8 cellular contexts compared by ENCODE assay signal in genomic region chr3:149340310-149340933, GRCh38. TPM values are rescaled to one million over a fixed set of nuclear protein-coding genes. Genes with fewer than 3 reads are reported as not detected.
DNase-seq lines count a peak whose midpoint lies in the region; TF ChIP-seq lines count a peak whose summit lies in the region.

No MANE protein-coding gene starts in this region.

- CTCF ChIA-PET in SK-N-SH (lab: Yijun Ruan, JAX) = interaction anchor here (0.8 to 1.0 kb wide), 2 partner anchors 138 to 140 kb away, joined by 3 read pairs; no protein-coding TSS in a partner anchor

- TF ChIP-seq CTCF in SK-N-SH (IDR thresholded peaks at IDR 0.05) = no peak
- no peak for TF ChIP-seq CTCF in hepatocyte (IDR thresholded peaks at IDR 0.05; ENCODE audit: poor library complexity)
- no peak for TF ChIP-seq CTCF in stomach (IDR thresholded peaks at IDR 0.05)

- no peaks in the 10 kb centered on the region for H3K27me3 ChIP-seq in HUES64 (ENCODE audit: insufficient read depth, low read length)
- no peaks in the 10 kb centered on the region for H3K27me3 ChIP-seq in SK-N-SH (ENCODE audit: insufficient read depth)
- H3K27me3 ChIP-seq in hepatocyte = no peaks in the 10 kb centered on the region
- H3K27me3 ChIP-seq in stomach = no peaks in the 10 kb centered on the region

- H3K9me2 ChIP-seq in SK-N-SH = no peaks in the 10 kb centered on the region
- no peaks in the 10 kb centered on the region for H3K9me2 ChIP-seq in hepatocyte (replicated peaks; ENCODE audit: insufficient read depth)

- H3K9ac ChIP-seq in HUES64 (ENCODE audit: low read depth, low read length) (peak overlapping the region; percentile 23; the same call in 1 of the 2 replicates), SK-N-SH (peak overlapping the region; percentile 58)

- no peak for DNase-seq in SK-N-SH
- DNase-seq in hepatocyte (ENCODE audit: low spot score) = no peak
- DNase-seq in stomach = no peak
- DNase-seq in middle frontal gyrus (ENCODE audit: extremely low spot score, low spot score) = no peak
- no peak for DNase-seq in NOMO-1 treated with dmso at 0.1 percent for 144 hours (lab: John Stamatoyannopoulos, UW; ENCODE audit: unreplicated experiment)
- no peak for DNase-seq in SK-N-DZ (ENCODE audit: low spot score)
- DNase-seq in amygdala (lab: John Stamatoyannopoulos, UW) = no peak

- no peaks in the 10 kb centered on the region for H3K9me3 ChIP-seq in HUES64 (ENCODE audit: insufficient read depth, low read depth, low read length)
- no peaks in the 10 kb centered on the region for H3K9me3 ChIP-seq in SK-N-SH
- no peaks in the 10 kb centered on the region for H3K9me3 ChIP-seq in hepatocyte (ENCODE audit: low read depth)
- no peaks in the 10 kb centered on the region for H3K9me3 ChIP-seq in stomach

- H2AFZ ChIP-seq in SK-N-SH (ENCODE audit: low read depth) = peak overlapping the region; percentile 10; the same call in 1 of the 2 replicates
- peak overlapping the region; percentile 38 for H2AFZ ChIP-seq in hepatocyte

- 75% methylated on average over 1 of the region's 1 CpG for WGBS in HUES64
- WGBS in SK-N-SH (ENCODE audit: low lambda C conversion rate) = 7% methylated on average over 1 of the region's 1 CpG
- WGBS in hepatocyte (ENCODE audit: low lambda C conversion rate, missing lambda C conversion rate) = 19% methylated on average over 1 of the region's 1 CpG
- WGBS in stomach, 5 donors = 4 to 16% (median 7%) methylated on average over 1 of the region's 1 CpG

- intact Hi-C loops in stomach (cut with DNase I; ENCODE audit: low total_unique reads) = no loop called here

- peaks cover 30% of the 10 kb centered on the region for H3F3A ChIP-seq in SK-N-SH (replicated peaks; ENCODE audit: insufficient read depth)

- H3K4me3 ChIP-seq in HUES64 (ENCODE audit: low read length) (no peak overlapping the region), SK-N-SH (ENCODE audit: low read depth in 2 of 2, low read length in 1 of 2) (peak overlapping the region in 1 of 2 experiments; percentile 14; a peak in 1 of 4 replicates), hepatocyte (no peak overlapping the region), stomach (no peak overlapping the region)

- TF ChIP-seq POLR2A in stomach (IDR thresholded peaks at IDR 0.05) = no peak

- H3K4me2 ChIP-seq in SK-N-SH (peak overlapping the region; percentile 62), hepatocyte (peak overlapping the region; percentile 50)

- H3K4me1 ChIP-seq in HUES64 (ENCODE audit: insufficient read depth, low read length) = peaks cover 27% of the 10 kb centered on the region
- peaks cover 0 to 26% of the 10 kb centered on the region in 2 experiments; a peak in 3 of 4 replicates for H3K4me1 ChIP-seq in SK-N-SH (ENCODE audit: control insufficient read depth in 1 of 2, insufficient read depth in 2 of 2, low read depth in 1 of 2, low read length in 1 of 2)
- H3K4me1 ChIP-seq in hepatocyte (ENCODE audit: insufficient read depth) = peaks cover 10% of the 10 kb centered on the region
- H3K4me1 ChIP-seq in stomach = peaks cover 12 to 23% (median 14%) of the 10 kb centered on the region in 4 donors

- peak overlapping the region; percentile 63 for H3K27ac ChIP-seq in HUES64 (ENCODE audit: low read depth, low read length)
- H3K27ac ChIP-seq in SK-N-SH (ENCODE audit: low read depth in 2 of 2, low read length in 1 of 2) = peak overlapping the region; percentile 84 to 88; a peak in 3 of 4 replicates
- H3K27ac ChIP-seq in hepatocyte = peak overlapping the region; percentile 88
- peak overlapping the region; percentile 65 to 92 (median 71) for H3K27ac ChIP-seq in stomach

- no peak for TF ChIP-seq RAD21 in SK-N-SH (IDR thresholded peaks at IDR 0.05; ENCODE audit: low read length)

- POLR2A ChIA-PET in SK-N-SH (lab: Yijun Ruan, JAX) = no interaction called here

- H3K79me2 ChIP-seq in SK-N-SH (ENCODE audit: insufficient read depth) (no peaks in the 10 kb centered on the region), hepatocyte (no peaks in the 10 kb centered on the region)

- H4K20me1 ChIP-seq in SK-N-SH (ENCODE audit: insufficient read depth) (no peaks in the 10 kb centered on the region), hepatocyte (ENCODE audit: insufficient read depth, poor library complexity, severe bottlenecking) (no peaks in the 10 kb centered on the region)

- TF ChIP-seq EP300 in SK-N-SH (IDR thresholded peaks at IDR 0.05; ENCODE audit: borderline replicate concordance in 1 of 2, low read depth in 1 of 2, low read length in 1 of 2) = no peak
- no peak for TF ChIP-seq EP300 in stomach (IDR thresholded peaks at IDR 0.05)

- no peaks in the 10 kb centered on the region for H3K36me3 ChIP-seq in HUES64 (ENCODE audit: insufficient read depth, low read length)
- H3K36me3 ChIP-seq in SK-N-SH (replicated peaks in 1 of 2; ENCODE audit: control insufficient read depth in 1 of 2, insufficient read depth in 2 of 2, low read length in 1 of 2) = no peaks in the 10 kb centered on the region
- no peaks in the 10 kb centered on the region for H3K36me3 ChIP-seq in hepatocyte (replicated peaks; ENCODE audit: insufficient read depth, low read depth)
- no peaks in the 10 kb centered on the region for H3K36me3 ChIP-seq in stomach

TF ChIP-seq in SK-N-SH, 30 proteins besides CTCF, POLR2A, EP300 and RAD21:
- TF ChIP-seq POLR2AphosphoS5 (IDR thresholded peaks at IDR 0.05; ENCODE audit: low read depth, low read length) (no peak), TCF12 (IDR thresholded peaks at IDR 0.05) (0 out of 2 replicates have a peak, but pooled peaks have one; percentile 2)
TF ChIP-seq in SK-N-SH: peak in this region for 1.

RNA-seq across cellular contexts. Expression of gene TM4SF18, which starts 7.0 kb away (rescaled TPM):
- polyA plus RNA-seq in HUES64 (2013, experiment 1 of 2) = 3.4 TPM
- 3.4 TPM for polyA plus RNA-seq in HUES64 (2013, experiment 2 of 2)
- 0.30 and 0.32 TPM in 2 replicates for polyA plus RNA-seq in SK-N-SH (2012; rRNA removed)
- 0.20 and 0.40 TPM in 2 replicates for polyA plus RNA-seq in SK-N-SH (2012; cell fraction: cytosol; rRNA removed)
- 0.05 and 0.12 TPM in 2 replicates for polyA plus RNA-seq in SK-N-SH (2012; cell fraction: nucleus; rRNA removed)
- 1.7 and 3.7 TPM in 2 replicates for total RNA-seq in hepatocyte
- 1.5 and 2.1 TPM in 2 replicates for polyA plus RNA-seq in hepatocyte
- total RNA-seq in stomach = 10 to 100 TPM in 1 of 5 donors, 1 to 10 TPM in 3, not detected in 1; 1.8 to 26.1 (median 5.6) TPM
- polyA plus RNA-seq in stomach = 1 to 10 TPM in 1 of 3 donors, under 1 TPM in 2; 0.45 to 1.2 (median 0.87) TPM
- polyA plus RNA-seq in SK-N-DZ (2014; cell fraction: cytosol; rRNA removed) = not detected in 2 replicates
- not detected in 2 replicates for polyA plus RNA-seq in SK-N-DZ (2014; cell fraction: nucleus; rRNA removed)

RNA-seq across cellular contexts. Expression of gene TM4SF1, which starts 37.0 kb away (rescaled TPM):
- 0.95 TPM for polyA plus RNA-seq in HUES64 (2013, experiment 1 of 2)
- polyA plus RNA-seq in HUES64 (2013, experiment 2 of 2) = 0.63 TPM
- 209 and 257 TPM in 2 replicates for polyA plus RNA-seq in SK-N-SH (2012; rRNA removed)
- polyA plus RNA-seq in SK-N-SH (2012; cell fraction: cytosol; rRNA removed) = 194 and 219 TPM in 2 replicates
- 231 and 358 TPM in 2 replicates for polyA plus RNA-seq in SK-N-SH (2012; cell fraction: nucleus; rRNA removed)
- total RNA-seq in hepatocyte = 164 and 166 TPM in 2 replicates
- 179 and 194 TPM in 2 replicates for polyA plus RNA-seq in hepatocyte
- total RNA-seq in stomach = 100 to 1,000 TPM in 2 of 5 donors, 10 to 100 TPM in 3; 29.8 to 468 (median 57.6) TPM
- 100 to 1,000 TPM in 1 of 3 donors, 10 to 100 TPM in 2; 82.8 to 160 (median 97.2) TPM for polyA plus RNA-seq in stomach
- polyA plus RNA-seq in SK-N-DZ (2014; cell fraction: cytosol; rRNA removed) = not detected in 2 replicates
- not detected in 2 replicates for polyA plus RNA-seq in SK-N-DZ (2014; cell fraction: nucleus; rRNA removed)
